ENCODE assay signal across 22 cellular contexts in the genomic region with DNA sequence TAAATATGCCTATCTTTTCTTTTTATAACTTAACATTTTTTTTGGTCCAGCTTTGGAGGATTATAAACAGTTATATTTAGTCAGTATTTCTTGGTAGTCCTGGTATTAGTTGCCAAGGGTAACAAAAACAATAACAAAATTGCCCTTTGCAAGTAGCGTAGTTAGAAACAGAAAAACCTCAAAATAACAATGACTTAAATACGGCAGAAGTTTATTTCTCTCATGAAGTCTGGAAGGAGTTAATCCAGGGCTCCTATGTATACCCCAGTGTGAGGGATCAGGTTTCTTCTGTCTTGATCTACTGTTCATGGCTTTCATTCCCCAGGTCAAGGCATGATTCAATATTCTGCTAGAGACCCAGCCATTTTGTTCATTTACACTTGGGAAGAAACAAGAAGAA. TPM values are rescaled to one million over a fixed set of nuclear protein-coding genes. Genes with fewer than 3 reads are reported as not detected.
DNase-seq lines count a peak whose midpoint lies in the region; FAIRE-seq and TF ChIP-seq lines count a peak whose summit lies in the region.
"Had no signal": no experiment of that assay in that cellular context is flagged by ENCODE, and none has a peak within 500 bp of the region (broad histone marks: within the 10 kb centered on the region; RNA-seq: fewer than 3 reads in every experiment).

No MANE protein-coding gene starts in this region.

- intact Hi-C loops in esophagus squamous epithelium (cut with DNase I) = no loop called here

- H3K4me3 ChIP-seq in astrocyte of the spinal cord (ENCODE audit: low read depth, low read length) (no peak overlapping the region), stomach smooth muscle (ENCODE audit: low read length in 2 of 2) (peak overlapping the region in 1 of 2 donors; percentile 4), esophagus squamous epithelium (no peak overlapping the region)
- H3K4me3 ChIP-seq: body of pancreas, ovary, sigmoid colon, SJSA1 had no signal

- TF ChIP-seq CTCF in astrocyte of the spinal cord (IDR thresholded peaks at IDR 0.05; ENCODE audit: low read depth, low read length) (no peak), esophagus squamous epithelium (IDR thresholded peaks at IDR 0.05) (no peak)

- in situ Hi-C loops in astrocyte of the spinal cord (cut with HindIII; ENCODE audit: low sequenced_read_pairs) = no loop called here

- H3K4me1 ChIP-seq in stomach smooth muscle (ENCODE audit: control insufficient read depth, insufficient read depth, low read length) (no peaks in the 10 kb centered on the region), esophagus squamous epithelium (no peaks in the 10 kb centered on the region)
- H3K4me1 ChIP-seq: body of pancreas, Caco-2, SJSA1 had no signal

- H3K9me3 ChIP-seq in stomach smooth muscle (ENCODE audit: control insufficient read depth in 2 of 2, low read length in 2 of 2) (no peaks in the 10 kb centered on the region), esophagus squamous epithelium (no peaks in the 10 kb centered on the region)
- H3K9me3 ChIP-seq: BE2C, body of pancreas, Caco-2, ovary, sigmoid colon, SJSA1 had no signal

- H3K36me3 ChIP-seq in stomach smooth muscle (ENCODE audit: control insufficient read depth in 2 of 2, insufficient read depth in 2 of 2, low read length in 2 of 2) (no peaks in the 10 kb centered on the region), esophagus squamous epithelium (no peaks in the 10 kb centered on the region)
- H3K36me3 ChIP-seq: BE2C, ovary, sigmoid colon, SJSA1 had no signal

- no peak overlapping the region for H3K9ac ChIP-seq in stomach smooth muscle (ENCODE audit: low read length in 2 of 2)
- H3K9ac ChIP-seq: KMS-11 had no signal

- no peak for FAIRE-seq in HTR-8/SVneo (lab: Jason Lieb, UNC)
- FAIRE-seq: endothelial cell of umbilical vein, GM18507 had no signal

- DNase-seq in DMS53 (lab: John Stamatoyannopoulos, UW) = peak; percentile 17
- DNase-seq in DMS53 treated with DMSO at 0.1 percent for 48 hours (lab: John Stamatoyannopoulos, UW; ENCODE audit: unreplicated experiment) = no peak
- peak; percentile 37 for DNase-seq in astrocyte of the spinal cord (ENCODE audit: low read depth, low spot score)
- DNase-seq in iPS-NIHi11 (ENCODE audit: low spot score) = peak; percentile 21
- no peak for DNase-seq in HTR-8/SVneo (ENCODE audit: insufficient read length, low spot score)
- DNase-seq in MV-4-11 (lab: John Stamatoyannopoulos, UW) = no peak
- no peak for DNase-seq in esophagus squamous epithelium (lab: John Stamatoyannopoulos, UW)
- DNase-seq: activated T-cell treated with anti-CD3 and anti-CD28 coated beads, Interleukin-2, amount 50 U/mL, for 72 hours; BE2C; body of pancreas; Caco-2; NCI-H1092 treated with DMSO at 0.1 percent for 48 hours; NCI-H2081 treated with DMSO at 0.1 percent for 48 hours; NCI-H526 treated with DMSO at 0.1 percent for 48 hours; ovary; sigmoid colon had no signal

- H3K27ac ChIP-seq in stomach smooth muscle (ENCODE audit: low read length) (peak overlapping the region; percentile 32), esophagus squamous epithelium (no peak overlapping the region)
- H3K27ac ChIP-seq: 22Rv1, body of pancreas, KMS-11, ovary, SJSA1 had no signal

- TF ChIP-seq POLR2A in esophagus squamous epithelium (IDR thresholded peaks at IDR 0.05) = no peak

- H3K27me3 ChIP-seq in stomach smooth muscle (ENCODE audit: control insufficient read depth in 1 of 2, insufficient read depth in 2 of 2, low read length in 2 of 2) (no peaks in the 10 kb centered on the region), esophagus squamous epithelium (no peaks in the 10 kb centered on the region)
- H3K27me3 ChIP-seq: BE2C, body of pancreas, ovary, sigmoid colon had no signal

- 7 to 10% methylated on average over 2 of the region's 2 CpGs for WGBS in esophagus squamous epithelium, 2 donors

RNA-seq across cellular contexts. Expression of gene MYH15, which starts 14.2 kb away (rescaled TPM):
- total RNA-seq in esophagus squamous epithelium = under 1 TPM in 1 of 4 donors, not detected in 3; under 0.01 TPM
- total RNA-seq: body of pancreas had no signal

Comparison
In these comparisons a context has a peak if more than half of its experiments do, and no peak if none do; other contexts are left out.
1. DNase-seq: peak in DMS53 (single experiment), astrocyte of the spinal cord (single experiment) and iPS-NIHi11 (single experiment); none in DMS53 treated with DMSO at 0.1 percent for 48 hours (single experiment), HTR-8/SVneo (single experiment), MV-4-11 (single experiment) and esophagus squamous epithelium (single experiment).